In genomic region chr19:18119243-18120105, GRCh38 we compare ENCODE assay signal across 9 cellular contexts. TPM values are rescaled to one million over a fixed set of nuclear protein-coding genes. Genes with fewer than 3 reads are reported as not detected.
DNase-seq lines count a peak whose midpoint lies in the region; ATAC-seq and TF ChIP-seq lines count a peak whose summit lies in the region.
"Had no signal": no experiment of that assay in that cellular context is flagged by ENCODE, and none has a peak within 500 bp of the region (broad histone marks: within the 10 kb centered on the region; RNA-seq: fewer than 3 reads in every experiment).

No MANE protein-coding gene starts in this region.

- H3K9me3 Mint-ChIP-seq in osteocyte (ENCODE audit: unreplicated experiment) = no peaks in the 10 kb centered on the region

- no peaks in the 10 kb centered on the region for H3K79me2 ChIP-seq in ACC112 (ENCODE audit: control insufficient read depth, insufficient read depth, low read length, unreplicated experiment)

- no peaks in the 10 kb centered on the region for H3K27me3 Mint-ChIP-seq in osteocyte (ENCODE audit: unreplicated experiment)

- no peak overlapping the region for H3K27ac Mint-ChIP-seq in osteocyte (ENCODE audit: unreplicated experiment)

- DNase-seq in RPMI8226 (peak; percentile 64), anterior cingulate cortex (lab: John Stamatoyannopoulos, UW) (peak in 32 of 58 donors; percentile 9 to 75 (median 33)), osteocyte (ENCODE audit: extremely low spot score, unreplicated experiment) (no peak), COLO829 (ENCODE audit: low spot score) (no peak), ureter (ENCODE audit: low spot score) (no peak), cerebellar nuclear complex (lab: John Stamatoyannopoulos, UW) (no peak)

- H3K4me1 Mint-ChIP-seq in osteocyte (ENCODE audit: unreplicated experiment) = peaks cover 14% of the 10 kb centered on the region

- H3K36me3 Mint-ChIP-seq in osteocyte (ENCODE audit: unreplicated experiment) = peaks cover 4% of the 10 kb centered on the region

- H3K4me3 Mint-ChIP-seq in osteocyte (ENCODE audit: unreplicated experiment) = peak overlapping the region; percentile 74

- no peak overlapping the region for H3K27ac ChIP-seq in ACC112 (ENCODE audit: low read depth, low read length)
- H3K27ac ChIP-seq: cardiac muscle cell had no signal

- peak overlapping the region; percentile 85; the same call in 1 of the 2 replicates for H3K4me3 ChIP-seq in ACC112 (ENCODE audit: low read depth, low read length)
- H3K4me3 ChIP-seq: cardiac muscle cell had no signal

- peaks cover 4% of the 10 kb centered on the region for H3K4me1 ChIP-seq in ACC112 (ENCODE audit: control insufficient read depth, insufficient read depth, low read length, unreplicated experiment)

- no peak for TF ChIP-seq CTCF in osteocyte (IDR thresholded peaks at IDR 0.05)

- no peak overlapping the region for H2AFZ ChIP-seq in ACC112 (ENCODE audit: low read length, unreplicated experiment)

- no peak for ATAC-seq in GM21737 (IDR thresholded peaks at IDR 0.05; ENCODE audit: unreplicated experiment)

- H3K36me3 ChIP-seq in ACC112 (ENCODE audit: insufficient read depth, low read length) = no peaks in the 10 kb centered on the region
- H3K36me3 ChIP-seq: cardiac muscle cell had no signal

- H3K27me3 ChIP-seq in ACC112 (ENCODE audit: insufficient read depth, low read length) = no peaks in the 10 kb centered on the region
- H3K27me3 ChIP-seq: cardiac muscle cell had no signal

RNA-seq across cellular contexts. Expression of gene MAST3, which starts 21.9 kb away (rescaled TPM):
- total RNA-seq in osteocyte (7.6 and 8.0 TPM in 2 replicates), ureter (12.4 TPM)

RNA-seq across cellular contexts. Expression of gene IL12RB1, which starts 32.7 kb away (rescaled TPM):
- 0.50 and 0.51 TPM in 2 replicates for total RNA-seq in osteocyte
- 1.6 TPM for total RNA-seq in ureter
- total RNA-seq: cardiac muscle cell had no signal

RNA-seq across cellular contexts. Expression of gene PIK3R2, which starts 33.5 kb away (rescaled TPM):
- total RNA-seq in osteocyte (67.2 and 68.1 TPM in 2 replicates), ureter (29.2 TPM)

RNA-seq across cellular contexts. Expression of gene IFI30, which starts 54.1 kb away (rescaled TPM):
- total RNA-seq in osteocyte = not detected in 2 replicates
- total RNA-seq in ureter = 32.3 TPM

Comparison
In these comparisons a context has a peak if more than half of its experiments do, and no peak if none do; other contexts are left out.
1. DNase-seq: peak in RPMI8226 (single experiment) and anterior cingulate cortex (32 of 58); none in osteocyte (single experiment), COLO829 (single experiment), ureter (single experiment) and cerebellar nuclear complex (0 of 2).